14 cellular contexts compared by ENCODE assay signal in the genomic region with DNA sequence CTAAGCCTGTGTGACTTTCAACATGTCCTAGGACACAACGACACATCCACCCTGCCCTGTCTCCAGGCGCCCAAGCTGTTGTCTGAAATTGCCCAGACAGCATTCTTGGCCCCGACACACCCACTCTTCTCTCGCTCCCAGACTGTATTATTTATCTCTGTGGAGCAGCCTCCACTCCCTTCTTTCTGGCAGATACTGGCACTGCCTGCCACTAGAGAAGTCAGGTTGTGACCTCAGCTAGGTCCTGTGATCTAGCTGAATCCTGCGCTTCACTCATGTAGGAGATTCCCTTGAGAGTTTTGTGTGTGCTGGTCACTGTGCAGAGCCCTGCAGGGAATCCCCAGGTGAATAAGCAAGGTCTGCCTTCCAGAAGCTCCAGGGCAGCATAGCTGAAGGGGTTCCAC.
DNase-seq lines count a peak whose midpoint lies in the region; ATAC-seq and TF ChIP-seq lines count a peak whose summit lies in the region.
"Had no signal": no experiment of that assay in that cellular context is flagged by ENCODE, and none has a peak within 500 bp of the region (broad histone marks: within the 10 kb centered on the region; RNA-seq: fewer than 3 reads in every experiment).

No MANE protein-coding gene starts in this region.

- H3K27ac ChIP-seq in mesodermal cell (ENCODE audit: low read depth, low read length, severe bottlenecking) (peak overlapping the region; percentile 13), aorta (ENCODE audit: low read depth in 1 of 2, low read length in 2 of 2) (no peak overlapping the region), WERI-Rb-1 (no peak overlapping the region), uterus (no peak overlapping the region)

- TF ChIP-seq POLR2A in uterus (IDR thresholded peaks at IDR 0.05) = no peak

- H3K36me3 ChIP-seq in mesodermal cell (ENCODE audit: control insufficient read depth, insufficient read depth, low read length) (no peaks in the 10 kb centered on the region), aorta (ENCODE audit: control insufficient read depth in 1 of 2, insufficient read depth in 2 of 2, low read length in 1 of 2) (no peaks in the 10 kb centered on the region), WERI-Rb-1 (no peaks in the 10 kb centered on the region), uterus (no peaks in the 10 kb centered on the region)

- ATAC-seq in Right ventricle myocardium inferior = peak; percentile 87
- ATAC-seq in esophagus mucosa = peak; percentile 67
- peak; percentile 23 for ATAC-seq in aorta (ENCODE audit: low FRiP score)
- ATAC-seq: activated T-cell treated with anti-CD3 and anti-CD28 coated beads, Interleukin-2, amount 50 U/mL, for 72 hours; GM23338 had no signal

- no peak for TF ChIP-seq CTCF in WERI-Rb-1 (IDR thresholded peaks at IDR 0.05; ENCODE audit: low read depth, low read length)
- TF ChIP-seq CTCF in uterus (IDR thresholded peaks at IDR 0.05) = no peak

- DNase-seq in Right ventricle myocardium inferior (ENCODE audit: missing footprints) (no peak), cardiac septum (ENCODE audit: low spot score) (no peak), aorta (no peak), NCI-H774 (lab: John Stamatoyannopoulos, UW) (no peak), WERI-Rb-1 (no peak), uterus (no peak)
- DNase-seq: activated T-cell treated with anti-CD3 and anti-CD28 coated beads, Interleukin-2, amount 50 U/mL, for 72 hours; hypothalamus; SHP77; small intestine; T1000 had no signal

- H3K27me3 ChIP-seq in aorta (ENCODE audit: control insufficient read depth in 1 of 2, insufficient read depth in 2 of 2, low read length in 1 of 2) = no peaks in the 10 kb centered on the region
- H3K27me3 ChIP-seq in WERI-Rb-1 (ENCODE audit: insufficient read depth, low read depth, severe bottlenecking) = no peaks in the 10 kb centered on the region
- no peaks in the 10 kb centered on the region for H3K27me3 ChIP-seq in uterus

- no peak overlapping the region for H3K4me3 ChIP-seq in mesodermal cell (ENCODE audit: extremely low read depth, insufficient read depth, low read length, poor library complexity, severe bottlenecking)
- no peak overlapping the region for H3K4me3 ChIP-seq in aorta (ENCODE audit: low read length in 2 of 2)
- H3K4me3 ChIP-seq in WERI-Rb-1 (ENCODE audit: low read depth, low read length) = no peak overlapping the region
- H3K4me3 ChIP-seq in uterus = no peak overlapping the region
- H3K4me3 ChIP-seq: GM23338 had no signal

- H3K9me3 ChIP-seq in mesodermal cell (ENCODE audit: control insufficient read depth, low read length) (no peaks in the 10 kb centered on the region), aorta (ENCODE audit: control insufficient read depth, low read length) (no peaks in the 10 kb centered on the region), WERI-Rb-1 (ENCODE audit: severe bottlenecking) (peaks cover 3% of the 10 kb centered on the region), uterus (no peaks in the 10 kb centered on the region)

- H3K4me1 ChIP-seq in mesodermal cell (ENCODE audit: control insufficient read depth, insufficient read depth, low read length, poor library complexity, severe bottlenecking) = no peaks in the 10 kb centered on the region
- H3K4me1 ChIP-seq in aorta (ENCODE audit: control insufficient read depth in 1 of 2, insufficient read depth in 2 of 2, low read length in 2 of 2) = no peaks in the 10 kb centered on the region
- no peaks in the 10 kb centered on the region for H3K4me1 ChIP-seq in uterus

- intact Hi-C loops in Right ventricle myocardium inferior (cut with DNase I) = loop anchor here (10.0 kb wide), 1 partner anchor 162 kb away; no protein-coding TSS in a partner anchor
- intact Hi-C loops in cardiac septum (cut with DNase I) = loop anchor here (2.0 kb wide), 1 partner anchor 162 kb away; no protein-coding TSS in a partner anchor
- intact Hi-C loops in aorta (cut with DNase I) = no loop called here
- intact Hi-C loops in uterus (cut with DNase I; ENCODE audit: low total_unique reads) = no loop called here

- 48 to 50% methylated on average over 4 to 5 of the region's 5 CpGs for WGBS in mesodermal cell (ENCODE audit: insufficient coverage in 2 of 2), 2 experiments
- 65 to 69% methylated on average over 5 of the region's 5 CpGs for WGBS in aorta, 2 donors

Comparison
In these comparisons a context has a peak if more than half of its experiments do, and no peak if none do; other contexts are left out.
1. ATAC-seq: peak in every context shown above with its lines; median percentile 87 in Right ventricle myocardium inferior; 67 in esophagus mucosa; 23 in aorta.
2. intact Hi-C loops: an anchor here in Right ventricle myocardium inferior (10.0 kb wide) and cardiac septum (2.0 kb wide); none called in aorta and uterus.